In genomic region chr2:221504905-221505304, GRCh38 we compare ENCODE assay signal across 32 cellular contexts.
"Had no signal": no experiment of that assay in that cellular context is flagged by ENCODE, and none has a peak within 500 bp of the region (broad histone marks: within the 10 kb centered on the region; RNA-seq: fewer than 3 reads in every experiment).

No MANE protein-coding gene starts in this region.

- H3K4me3 ChIP-seq: adrenal gland, body of pancreas, breast epithelium had no signal

- H3K36me3 ChIP-seq: adrenal gland, brain microvascular endothelial cell, breast epithelium had no signal

- H3K27me3 ChIP-seq: body of pancreas, brain microvascular endothelial cell, breast epithelium had no signal

- ATAC-seq: activated CD8-positive, alpha-beta T cell treated with anti-CD3 and anti-CD28 coated beads for 36 hours; activated naive CD4-positive, alpha-beta T cell treated with anti-CD3 and anti-CD28 coated beads, Interleukin-2, amount 50 U/mL, for 72 hours; activated T-cell treated with anti-CD3 and anti-CD28 coated beads, Interleukin-2, amount 50 U/mL, for 4 hours; activated T-cell treated with anti-CD3 and anti-CD28 coated beads, Interleukin-2, amount 50 U/mL, for 72 hours; activated T-helper 17 cell treated with anti-CD3 and anti-CD28 coated beads, Interleukin-2, amount 50 U/mL, for 72 hours; body of pancreas had no signal

- H3K27ac ChIP-seq: adrenal gland, body of pancreas, brain microvascular endothelial cell, breast epithelium, VCaP had no signal

- H3K9me3 ChIP-seq: adrenal gland, body of pancreas, breast epithelium had no signal

- DNase-seq: activated B cell treated with CpG ODN at 0.5 μM for 24 hours; activated CD4-positive, alpha-beta memory T cell treated with anti-CD3 and anti-CD28 coated beads for 36 hours; activated CD4-positive, alpha-beta T cell treated with anti-CD3 and anti-CD28 coated beads for 4 hours; activated CD4-positive, alpha-beta T cell treated with anti-CD3 and anti-CD28 coated beads, Interleukin-2, amount 10 ng/mL, durations not matched to agents 24 days and 14 days; activated CD4-positive, alpha-beta T cell treated with anti-CD3 and anti-CD28 coated beads, Interleukin-2, amount 50 U/mL, for 1 hour; activated CD4-positive, alpha-beta T cell treated with anti-CD3 and anti-CD28 coated beads, Interleukin-2, amount 50 U/mL, for 4 hours; activated CD4-positive, CD25-positive, alpha-beta regulatory T cell treated with anti-CD3 and anti-CD28 coated beads, Interleukin-2, amount 50 U/mL, for 72 hours; activated CD8-positive, alpha-beta memory T cell treated with anti-CD3 and anti-CD28 coated beads, Interleukin-2, amount 50 U/mL, for 4 hours; activated CD8-positive, alpha-beta T cell treated with anti-CD3 and anti-CD28 coated beads for 36 hours; activated effector memory CD4-positive, alpha-beta T cell treated with anti-CD3 and anti-CD28 coated beads, Interleukin-2, amount 50 U/mL, for 16 hours; activated gamma-delta T cell treated with Interleukin-2 at 50 U/mL for 16 hours; activated naive CD4-positive, alpha-beta T cell; activated naive CD4-positive, alpha-beta T cell treated with anti-CD3 and anti-CD28 coated beads for 36 hours; activated naive CD4-positive, alpha-beta T cell treated with anti-CD3 and anti-CD28 coated beads, Interleukin-2, amount 50 U/mL, for 16 hours; activated naive CD8-positive, alpha-beta T cell treated with anti-CD3 and anti-CD28 coated beads for 36 hours; activated T-cell treated with anti-CD3 and anti-CD28 coated beads for 4 hours; activated T-cell treated with anti-CD3 and anti-CD28 coated beads, Interleukin-2, amount 50 U/mL, for 1 hour; activated T-cell treated with anti-CD3 and anti-CD28 coated beads, Interleukin-2, amount 50 U/mL, for 4 hours; activated T-cell treated with anti-CD3 and anti-CD28 coated beads, Interleukin-2, amount 50 U/mL, for 72 hours; adrenal gland; amniotic stem cell; aorta; body of pancreas; brain microvascular endothelial cell; central memory CD4-positive, alpha-beta T cell; T-helper 1 cell; T-helper 2 cell; T-helper 9 cell had no signal

- H3K4me1 ChIP-seq: adrenal gland, body of pancreas, breast epithelium had no signal
